11 cellular contexts compared by ENCODE assay signal in genomic region chr19:10191347-10191746, GRCh38. TPM values are rescaled to one million over a fixed set of nuclear protein-coding genes. Genes with fewer than 3 reads are reported as not detected.
A peak's percentile ranks its signal among the peaks of the same experiment; 100 is the strongest.
DNase-seq lines count a peak whose midpoint lies in the region; TF ChIP-seq lines count a peak whose summit lies in the region.
"Had no signal": no experiment of that assay in that cellular context is flagged by ENCODE, and none has a peak within 500 bp of the region (broad histone marks: within the 10 kb centered on the region; RNA-seq: fewer than 3 reads in every experiment).

No MANE protein-coding gene starts in this region.

- H3K27ac ChIP-seq in DOHH2 (ENCODE audit: low read depth, low read length) (no peak overlapping the region), breast epithelium (peak overlapping the region in 1 of 2 donors; percentile 0), osteoblast (ENCODE audit: low read depth, low read length) (peak overlapping the region; percentile 17)
- H3K27ac ChIP-seq: dorsolateral prefrontal cortex, skin epidermis had no signal

- DNase-seq in HuH-7.5 (ENCODE audit: low spot score), result peak; percentile 28
- DNase-seq in breast epithelium (ENCODE audit: low spot score in 2 of 2), result peak; percentile 35 to 59
- DNase-seq in osteoblast (ENCODE audit: insufficient read length, low spot score, missing footprints), result peak; percentile 91
- DNase-seq in stimulated activated CD4-positive, alpha-beta T cell treated with anti-CD3 and anti-CD28 coated beads, Interleukin-1b, Interleukin-23, amount 100 ng/mL, for 48 hours, result no peak
- DNase-seq in NCI-H2081 (lab: John Stamatoyannopoulos, UW), result no peak
- DNase-seq in NCI-H187 (lab: John Stamatoyannopoulos, UW), result no peak
- DNase-seq: dorsolateral prefrontal cortex, NCI-H1048 had no signal

- no peaks in the 10 kb centered on the region for H3K9me2 ChIP-seq in DOHH2 (replicated peaks; ENCODE audit: control insufficient read depth, low read length)

- peaks cover 74% of the 10 kb centered on the region for H3K4me1 ChIP-seq in DOHH2 (ENCODE audit: control insufficient read depth, low read length)
- no peaks in the 10 kb centered on the region for H3K4me1 ChIP-seq in breast epithelium
- peaks cover 26% of the 10 kb centered on the region for H3K4me1 ChIP-seq in osteoblast (ENCODE audit: insufficient read depth, low read length)

- H3K9me3 ChIP-seq in DOHH2 (ENCODE audit: control insufficient read depth, insufficient read depth, low read length) (no peaks in the 10 kb centered on the region), breast epithelium (no peaks in the 10 kb centered on the region), osteoblast (ENCODE audit: low read depth, low read length) (no peaks in the 10 kb centered on the region)

- peaks cover 89% of the 10 kb centered on the region for H3K36me3 ChIP-seq in DOHH2 (ENCODE audit: control insufficient read depth, low read length)
- no peaks in the 10 kb centered on the region for H3K36me3 ChIP-seq in breast epithelium
- peaks cover 19% of the 10 kb centered on the region for H3K36me3 ChIP-seq in osteoblast (ENCODE audit: insufficient read depth, low read length)

- peak overlapping the region; percentile 50 for H3K4me2 ChIP-seq in DOHH2 (ENCODE audit: low read length)
- peak overlapping the region; percentile 19 for H3K4me2 ChIP-seq in osteoblast (ENCODE audit: insufficient read depth, low read length)
- H3K4me2 ChIP-seq: GM23338 had no signal

- H3K4me3 ChIP-seq in DOHH2 (ENCODE audit: low read length), result peak overlapping the region; percentile 87
- H3K4me3 ChIP-seq in breast epithelium, result no peak overlapping the region
- no peak overlapping the region for H3K4me3 ChIP-seq in osteoblast (ENCODE audit: insufficient read depth, low read length)
- H3K4me3 ChIP-seq: dorsolateral prefrontal cortex, GM23338, skin epidermis had no signal

- no peak overlapping the region for H2AFZ ChIP-seq in osteoblast (ENCODE audit: low read length)
- H2AFZ ChIP-seq: GM23338 had no signal

- peaks cover 45% of the 10 kb centered on the region for H4K20me1 ChIP-seq in DOHH2 (ENCODE audit: control insufficient read depth, insufficient read depth, low read depth, low read length)
- peaks cover 37% of the 10 kb centered on the region for H4K20me1 ChIP-seq in osteoblast (ENCODE audit: insufficient read depth, low read length)

- H3F3A ChIP-seq in DOHH2 (ENCODE audit: control insufficient read depth, insufficient read depth), result peaks cover 19% of the 10 kb centered on the region

- H3K79me2 ChIP-seq in DOHH2 (ENCODE audit: control insufficient read depth, low read length) (peaks cover 99% of the 10 kb centered on the region), osteoblast (ENCODE audit: insufficient read depth, low read length) (peaks cover 80% of the 10 kb centered on the region)

- TF ChIP-seq CTCF in DOHH2 (IDR thresholded peaks at IDR 0.05; ENCODE audit: low read depth, low read length, poor library complexity, severe bottlenecking), result no peak
- TF ChIP-seq CTCF in breast epithelium (IDR thresholded peaks at IDR 0.05), result no peak
- TF ChIP-seq CTCF in osteoblast (IDR thresholded peaks at IDR 0.05; ENCODE audit: extremely low read depth, low read depth, low read length), result no peak

- no peaks in the 10 kb centered on the region for H3K27me3 ChIP-seq in DOHH2 (ENCODE audit: control insufficient read depth, low read length)
- H3K27me3 ChIP-seq in breast epithelium, result no peaks in the 10 kb centered on the region
- no peaks in the 10 kb centered on the region for H3K27me3 ChIP-seq in osteoblast (ENCODE audit: insufficient read depth, low read length)
- H3K27me3 ChIP-seq: dorsolateral prefrontal cortex had no signal

- intact Hi-C loops in breast epithelium (cut with DNase I; ENCODE audit: low total_unique reads), result no loop called here

- no peak for TF ChIP-seq POLR2A in breast epithelium (IDR thresholded peaks at IDR 0.05)

RNA-seq across cellular contexts. Expression of gene DNMT1, which starts 3.4 kb away (rescaled TPM):
- 10 to 100 TPM; 30.6 to 55.1 (median 55.0) TPM for total RNA-seq in breast epithelium
- 24.2 and 33.7 TPM in 2 replicates for total RNA-seq in osteoblast

RNA-seq across cellular contexts. Expression of gene S1PR2, which starts 39.8 kb away (rescaled TPM):
- 10 to 100 TPM in 2 of 3 donors, 1 to 10 TPM in 1; 6.1 to 18.4 (median 13.1) TPM for total RNA-seq in breast epithelium
- total RNA-seq in osteoblast, result 9.4 and 14.1 TPM in 2 replicates

Comparison
In these comparisons a context has a peak if more than half of its experiments do, and no peak if none do; other contexts are left out.
1. DNase-seq: peak in HuH-7.5 (single experiment), breast epithelium (2 of 2) and osteoblast (single experiment); none in stimulated activated CD4-positive, alpha-beta T cell treated with anti-CD3 and anti-CD28 coated beads, Interleukin-1b, Interleukin-23, amount 100 ng/mL, for 48 hours (single experiment), NCI-H2081 (0 of 2) and NCI-H187 (0 of 2).